In genomic region chr5:99032234-99033013, GRCh38 we compare ENCODE assay signal across 8 cellular contexts.
DNase-seq lines count a peak whose midpoint lies in the region; ATAC-seq and TF ChIP-seq lines count a peak whose summit lies in the region.

No MANE protein-coding gene starts in this region.

- peak overlapping the region; percentile 87 to 89 for H3K4me3 Mint-ChIP-seq in stimulated activated naive CD8-positive, alpha-beta T cell treated with anti-CD3 and anti-CD28 coated beads, Interleukin-15, amount 100 ng/mL, for 72 hours

- ATAC-seq in GM21717 (IDR thresholded peaks at IDR 0.05; ENCODE audit: unreplicated experiment) (peak; percentile 32), SK-N-SH treated with all-trans-retinoic acid at 6 μM for 48 hours (peak; percentile 92), left lobe of liver (peak; percentile 95)
- ATAC-seq in stimulated activated naive CD8-positive, alpha-beta T cell treated with anti-CD3 and anti-CD28 coated beads, Interleukin-15, amount 100 ng/mL, for 72 hours = peak; percentile 40

- no peak overlapping the region for H3K9ac ChIP-seq in KMS-11

- H3K27me3 ChIP-seq in KMS-11 (ENCODE audit: insufficient read depth, low read depth) = peaks cover 6% of the 10 kb centered on the region; the same call in 1 of the 2 replicates

- no peaks in the 10 kb centered on the region for H3K27me3 Mint-ChIP-seq in stimulated activated naive CD8-positive, alpha-beta T cell treated with anti-CD3 and anti-CD28 coated beads, Interleukin-15, amount 100 ng/mL, for 72 hours

- no peaks in the 10 kb centered on the region for H4K20me1 ChIP-seq in KMS-11 (ENCODE audit: insufficient read depth)

- H3K27ac ChIP-seq in KMS-11 (no peak overlapping the region), coronary artery (peak overlapping the region in 1 of 2 donors; percentile 54)

- H3K9me3 Mint-ChIP-seq in stimulated activated naive CD8-positive, alpha-beta T cell treated with anti-CD3 and anti-CD28 coated beads, Interleukin-15, amount 100 ng/mL, for 72 hours = no peaks in the 10 kb centered on the region

- H3K4me1 Mint-ChIP-seq in stimulated activated naive CD8-positive, alpha-beta T cell treated with anti-CD3 and anti-CD28 coated beads, Interleukin-15, amount 100 ng/mL, for 72 hours = peaks cover 60% of the 10 kb centered on the region

- H3K27ac Mint-ChIP-seq in stimulated activated naive CD8-positive, alpha-beta T cell treated with anti-CD3 and anti-CD28 coated beads, Interleukin-15, amount 100 ng/mL, for 72 hours = peak overlapping the region; percentile 92 to 97

- peaks cover 27% of the 10 kb centered on the region for H3K4me1 ChIP-seq in KMS-11 (ENCODE audit: low read depth, poor library complexity, severe bottlenecking)

- H3K36me3 ChIP-seq in KMS-11 (ENCODE audit: insufficient read depth) = no peaks in the 10 kb centered on the region

- H2AFZ ChIP-seq in KMS-11 (ENCODE audit: low read depth) = peak overlapping the region; percentile 56; the same call in 1 of the 2 replicates

- H3K4me3 ChIP-seq in KMS-11 (IDR thresholded peaks at IDR 0.05; ENCODE audit: insufficient read depth, low read depth, low read length) (no peak overlapping the region), coronary artery (peak overlapping the region; percentile 61)

- H3K79me2 ChIP-seq in KMS-11 (ENCODE audit: insufficient read depth, low read depth) = no peaks in the 10 kb centered on the region

- DNase-seq in NCI-H1417 (lab: John Stamatoyannopoulos, UW) (peak; percentile 26 to 64 (median 37)), NCI-H1417 treated with DMSO at 0.1 percent for 48 hours (lab: John Stamatoyannopoulos, UW) (no peak), coronary artery (ENCODE audit: low spot score) (no peak), left lobe of liver (ENCODE audit: low spot score) (peak; percentile 67)
- no peak for DNase-seq in stimulated activated naive CD8-positive, alpha-beta T cell treated with anti-CD3 and anti-CD28 coated beads, Interleukin-15, amount 100 ng/mL, for 72 hours

- TF ChIP-seq CTCF in KMS-11 (conservative IDR thresholded peaks at IDR 0.05; ENCODE audit: low read depth, low read length) (peak; percentile 65), coronary artery (IDR thresholded peaks at IDR 0.05) (peak; percentile 40)

- H3K4me2 ChIP-seq in KMS-11 = peak overlapping the region; percentile 79

TF ChIP-seq in SK-N-SH treated with all-trans-retinoic acid at 6 μM for 48 hours, 23 proteins besides CTCF, POLR2A, EP300 and RAD21:
- no peak for TF ChIP-seq ZFP30 (CRISPR knock-in tag; IDR thresholded peaks at IDR 0.05)
- no peak for TF ChIP-seq CSRNP3 (CRISPR knock-in tag; IDR thresholded peaks at IDR 0.05)
- no peak for TF ChIP-seq POU6F1 (CRISPR knock-in tag; IDR thresholded peaks at IDR 0.05; ENCODE audit: borderline replicate concordance, low read depth)
- no peak for TF ChIP-seq ZNF565 (CRISPR knock-in tag; conservative IDR thresholded peaks at IDR 0.05; ENCODE audit: low read depth)
- no peak for TF ChIP-seq GLIS3 (CRISPR knock-in tag; IDR thresholded peaks at IDR 0.05)

Comparison
In these comparisons a context has a peak if more than half of its experiments do, and no peak if none do; other contexts are left out.
1. DNase-seq: peak in NCI-H1417 (3 of 3) and left lobe of liver (single experiment); none in NCI-H1417 treated with DMSO at 0.1 percent for 48 hours (single experiment), coronary artery (single experiment) and stimulated activated naive CD8-positive, alpha-beta T cell treated with anti-CD3 and anti-CD28 coated beads, Interleukin-15, amount 100 ng/mL, for 72 hours (0 of 2).
2. ATAC-seq: peak in every context shown above with its lines; median percentile 95 in left lobe of liver; 92 in SK-N-SH treated with all-trans-retinoic acid at 6 μM for 48 hours; 40 in stimulated activated naive CD8-positive, alpha-beta T cell treated with anti-CD3 and anti-CD28 coated beads, Interleukin-15, amount 100 ng/mL, for 72 hours; 32 in GM21717.